31 cellular contexts compared by ENCODE assay signal in the genomic region with DNA sequence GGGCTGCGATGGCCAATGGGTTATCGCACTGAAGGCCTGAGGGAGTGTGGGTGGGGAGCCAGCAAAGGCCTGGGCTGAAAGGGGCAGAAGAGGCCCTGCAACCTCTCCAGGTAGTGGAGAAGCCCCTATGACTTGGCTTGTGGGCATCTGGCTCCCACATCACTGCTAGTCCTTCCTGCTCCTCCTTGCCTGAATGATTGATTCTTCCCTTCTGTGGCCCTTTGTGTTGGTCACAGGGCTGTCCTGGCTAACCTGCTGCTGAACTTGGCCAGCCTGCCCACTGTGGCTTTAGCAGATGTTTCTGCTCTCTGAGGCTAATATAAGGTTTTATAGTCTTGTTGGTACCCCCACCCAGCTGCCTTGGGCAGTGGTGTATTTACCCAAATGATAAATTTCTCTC.
"Had no signal": no experiment of that assay in that cellular context is flagged by ENCODE, and none has a peak within 500 bp of the region (broad histone marks: within the 10 kb centered on the region; RNA-seq: fewer than 3 reads in every experiment).

No MANE protein-coding gene starts in this region.

- ATAC-seq: activated CD4-positive, CD25-positive, alpha-beta regulatory T cell treated with anti-CD3 and anti-CD28 coated beads, Interleukin-2, amount 50 U/mL, for 24 hours; activated CD8-positive, alpha-beta T cell treated with anti-CD3 and anti-CD28 coated beads for 36 hours; activated naive CD8-positive, alpha-beta T cell treated with anti-CD3 and anti-CD28 coated beads, Interleukin-2, amount 50 U/mL, for 24 hours; body of pancreas; gastroesophageal sphincter; T-cell had no signal

- H3K9me3 Mint-ChIP-seq: activated B cell treated with CpG ODN at 0.5 μM for 24 hours; activated CD8-positive, alpha-beta T cell treated with anti-CD3 and anti-CD28 coated beads for 36 hours; activated naive CD4-positive, alpha-beta T cell treated with anti-CD3 and anti-CD28 coated beads for 36 hours; activated naive CD4-positive, alpha-beta T cell treated with anti-CD3 and anti-CD28 coated beads, Interleukin-2, amount 50 U/mL, for 24 hours; activated naive CD8-positive, alpha-beta T cell treated with anti-CD3 and anti-CD28 coated beads for 36 hours; activated naive CD8-positive, alpha-beta T cell treated with anti-CD3 and anti-CD28 coated beads, Interleukin-2, amount 50 U/mL, for 24 hours; activated T-helper 1 cell treated with anti-CD3 and anti-CD28 coated beads, Interleukin-12 subunit alpha, Interleukin-12 subunit beta, Interleukin-2, Interleukin-4 antibody, amounts not matched to agents 30 ng/mL and 10 ng/mL and 1 ng/mL, durations not matched to agents 14 hours and 24 hours and 36 hours; activated T-helper 2 cell treated with anti-CD3 and anti-CD28 coated beads, Interferon-gamma antibody, Interleukin-2, Interleukin-4, amounts not matched to agents 10 μg/mL and 5 μg/mL and 100 μg/mL, durations not matched to agents 14 hours and 24 hours and 36 hours; T-cell; T-helper 1 cell treated with Interleukin-12 subunit alpha and Interleukin-12 subunit beta and Interleukin-4 antibody, amounts not matched to agents 30 μg/mL and 1 μg/mL, for 36 hours; T-helper 2 cell treated with Interferon-gamma antibody and Interleukin-4, amounts not matched to agents 5 μg/mL and 100 μg/mL, for 36 hours had no signal

- H3K4me1 Mint-ChIP-seq: activated B cell treated with CpG ODN at 0.5 μM for 24 hours had no signal

- H3K4me3 Mint-ChIP-seq: activated B cell treated with CpG ODN at 0.5 μM for 24 hours; activated CD8-positive, alpha-beta T cell treated with anti-CD3 and anti-CD28 coated beads for 36 hours; activated naive CD4-positive, alpha-beta T cell treated with anti-CD3 and anti-CD28 coated beads for 36 hours; activated naive CD4-positive, alpha-beta T cell treated with anti-CD3 and anti-CD28 coated beads, Interleukin-2, amount 50 U/mL, for 24 hours; activated naive CD8-positive, alpha-beta T cell treated with anti-CD3 and anti-CD28 coated beads for 36 hours; activated naive CD8-positive, alpha-beta T cell treated with anti-CD3 and anti-CD28 coated beads, Interleukin-2, amount 50 U/mL, for 24 hours; activated T-helper 1 cell treated with anti-CD3 and anti-CD28 coated beads, Interleukin-12 subunit alpha, Interleukin-12 subunit beta, Interleukin-2, Interleukin-4 antibody, amounts not matched to agents 30 ng/mL and 10 ng/mL and 1 ng/mL, durations not matched to agents 14 hours and 24 hours and 36 hours; T-cell; T-helper 1 cell treated with Interleukin-12 subunit alpha and Interleukin-12 subunit beta and Interleukin-4 antibody, amounts not matched to agents 30 μg/mL and 1 μg/mL, for 36 hours; T-helper 2 cell treated with Interferon-gamma antibody and Interleukin-4, amounts not matched to agents 5 μg/mL and 100 μg/mL, for 36 hours had no signal

- FAIRE-seq: colon, endometrium, endothelial cell of umbilical vein had no signal

- H3K27ac Mint-ChIP-seq: activated B cell treated with CpG ODN at 0.5 μM for 24 hours; activated naive CD4-positive, alpha-beta T cell treated with anti-CD3 and anti-CD28 coated beads for 36 hours; activated naive CD4-positive, alpha-beta T cell treated with anti-CD3 and anti-CD28 coated beads, Interleukin-2, amount 50 U/mL, for 24 hours; activated naive CD8-positive, alpha-beta T cell treated with anti-CD3 and anti-CD28 coated beads for 36 hours; activated naive CD8-positive, alpha-beta T cell treated with anti-CD3 and anti-CD28 coated beads, Interleukin-2, amount 50 U/mL, for 24 hours; activated T-helper 1 cell treated with anti-CD3 and anti-CD28 coated beads, Interleukin-12 subunit alpha, Interleukin-12 subunit beta, Interleukin-2, Interleukin-4 antibody, amounts not matched to agents 30 ng/mL and 10 ng/mL and 1 ng/mL, durations not matched to agents 14 hours and 24 hours and 36 hours; activated T-helper 2 cell treated with anti-CD3 and anti-CD28 coated beads, Interferon-gamma antibody, Interleukin-2, Interleukin-4, amounts not matched to agents 10 μg/mL and 5 μg/mL and 100 μg/mL, durations not matched to agents 14 hours and 24 hours and 36 hours; T-cell; T-helper 1 cell treated with Interleukin-12 subunit alpha and Interleukin-12 subunit beta and Interleukin-4 antibody, amounts not matched to agents 30 μg/mL and 1 μg/mL, for 36 hours; T-helper 2 cell treated with Interferon-gamma antibody and Interleukin-4, amounts not matched to agents 5 μg/mL and 100 μg/mL, for 36 hours had no signal

- DNase-seq: activated B cell treated with CpG ODN at 0.5 μM for 24 hours; activated CD4-positive, alpha-beta T cell treated with anti-CD3 and anti-CD28 coated beads for 48 hours; activated CD4-positive, alpha-beta T cell treated with anti-CD3 and anti-CD28 coated beads, Interleukin-2, amount 50 U/mL, for 1 hour; activated CD4-positive, alpha-beta T cell treated with anti-CD3 and anti-CD28 coated beads, Interleukin-2, amount 50 U/mL, for 48 hours; activated CD8-positive, alpha-beta T cell treated with anti-CD3 and anti-CD28 coated beads for 36 hours; activated effector memory CD4-positive, alpha-beta T cell treated with anti-CD3 and anti-CD28 coated beads, Interleukin-2, amount 50 U/mL, for 16 hours; activated naive CD4-positive, alpha-beta T cell treated with anti-CD3 and anti-CD28 coated beads for 36 hours; activated naive CD8-positive, alpha-beta T cell treated with anti-CD3 and anti-CD28 coated beads for 36 hours; activated naive CD8-positive, alpha-beta T cell treated with anti-CD3 and anti-CD28 coated beads, Interleukin-2, amount 50 U/mL, for 24 hours; activated T-cell treated with anti-CD3 and anti-CD28 coated beads, Interleukin-2, amount 50 U/mL, for 1 hour; activated T-cell treated with anti-CD3 and anti-CD28 coated beads, Interleukin-2, amount 50 U/mL, for 48 hours; amygdala; aorta; body of pancreas; caudate nucleus; effector CD8-positive, alpha-beta T cell; esophagus squamous epithelium; foreskin melanocyte; T-cell; T1000; WERI-Rb-1 had no signal

- H3K27me3 Mint-ChIP-seq: activated B cell treated with CpG ODN at 0.5 μM for 24 hours; activated CD8-positive, alpha-beta T cell treated with anti-CD3 and anti-CD28 coated beads for 36 hours; activated naive CD4-positive, alpha-beta T cell treated with anti-CD3 and anti-CD28 coated beads, Interleukin-2, amount 50 U/mL, for 24 hours; activated naive CD8-positive, alpha-beta T cell treated with anti-CD3 and anti-CD28 coated beads for 36 hours; activated naive CD8-positive, alpha-beta T cell treated with anti-CD3 and anti-CD28 coated beads, Interleukin-2, amount 50 U/mL, for 24 hours; T-cell had no signal
